ENCODE assay signal across 8 cellular contexts in genomic region chr3:20080956-20081554, GRCh38. TPM values are rescaled to one million over a fixed set of nuclear protein-coding genes. Genes with fewer than 3 reads are reported as not detected.
DNase-seq lines count a peak whose midpoint lies in the region; ATAC-seq, FAIRE-seq and TF ChIP-seq lines count a peak whose summit lies in the region.

No MANE protein-coding gene starts in this region.

- H3K27ac Mint-ChIP-seq in natural killer cell: peak overlapping the region; percentile 91 to 94

- H3K9me3 Mint-ChIP-seq in natural killer cell: no peaks in the 10 kb centered on the region

- peak overlapping the region; percentile 57 for H3K4me3 Mint-ChIP-seq in natural killer cell

- no peaks in the 10 kb centered on the region for H3K36me3 Mint-ChIP-seq in natural killer cell

- ATAC-seq in GM18909 (IDR thresholded peaks at IDR 0.05; ENCODE audit: poor library complexity, unreplicated experiment) (peak; percentile 97), HG03342 (IDR thresholded peaks at IDR 0.05; ENCODE audit: unreplicated experiment) (peak; percentile 96), natural killer cell (peak; percentile 97 to 98 (median 98))

- intact Hi-C loops in natural killer cell (cut with micrococcal nuclease): loop anchor here (1.0 to 2.0 kb wide), 2 partner anchors 26 to 40 kb away; no protein-coding TSS in a partner anchor

- no peak for TF ChIP-seq POLR2A in H54 (IDR thresholded peaks at IDR 0.05; ENCODE audit: low read depth, low read length)

- peak; percentile 51 for DNase-seq in A172 (ENCODE audit: low spot score)
- peak; percentile 88 for DNase-seq in SHP77 treated with DMSO at 0.1 percent for 48 hours (lab: John Stamatoyannopoulos, UW)
- DNase-seq in dermis blood vessel endothelial cell: peak; percentile 92
- peak; percentile 57 for DNase-seq in natural killer cell
- no peak for DNase-seq in LoVo (ENCODE audit: low spot score)
- no peak for DNase-seq in H54 (ENCODE audit: insufficient read length, low spot score)

- peaks cover 45 to 47% of the 10 kb centered on the region in 2 donors for H3K4me1 Mint-ChIP-seq in natural killer cell

- FAIRE-seq in H54 (lab: Jason Lieb, UNC): no peak

- TF ChIP-seq CTCF in natural killer cell (IDR thresholded peaks at IDR 0.05): no peak

- H3K27me3 Mint-ChIP-seq in natural killer cell (ENCODE audit: low read depth in 2 of 2): no peaks in the 10 kb centered on the region

RNA-seq across cellular contexts. Expression of gene KAT2B, which starts 40.8 kb away (rescaled TPM):
- 14.0 and 15.8 TPM in 2 replicates for total RNA-seq in A172 (2014; rRNA removed; shearing (Covaris generic))
- 18.7 and 22.6 TPM in 2 replicates for total RNA-seq in dermis blood vessel endothelial cell
- total RNA-seq in natural killer cell: 100 to 1,000 TPM; 132 to 156 (median 146) TPM

Comparison
In these comparisons a context has a peak if more than half of its experiments do, and no peak if none do; other contexts are left out.
1. DNase-seq: peak in A172 (single experiment), SHP77 treated with DMSO at 0.1 percent for 48 hours (single experiment), dermis blood vessel endothelial cell (single experiment) and natural killer cell (single experiment); none in LoVo (single experiment) and H54 (single experiment).
2. Peak in every context shown above with its lines, with median percentiles within 50 percentile points of each other: ATAC-seq.